In the genomic region with DNA sequence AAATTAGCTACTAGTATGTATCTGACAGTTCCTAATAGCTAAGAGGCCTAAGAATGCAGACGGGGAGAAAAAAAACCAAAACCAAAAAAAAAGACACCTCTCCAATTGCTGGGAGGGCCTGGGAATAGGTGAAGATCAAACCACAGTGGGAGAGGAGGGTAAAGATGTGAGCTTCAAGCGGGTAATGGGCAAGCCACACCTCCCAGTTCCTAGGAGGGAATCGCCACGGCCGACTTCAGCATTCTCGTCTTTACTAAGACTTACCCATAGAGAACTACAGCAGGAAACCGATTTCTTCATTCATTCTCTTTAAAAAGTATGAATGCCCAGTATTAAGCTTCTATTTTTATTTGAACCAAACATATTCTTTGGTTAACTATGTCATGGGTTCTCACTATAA, we compare ENCODE assay signal across 22 cellular contexts.
"Had no signal": no experiment of that assay in that cellular context is flagged by ENCODE, and none has a peak within 500 bp of the region (broad histone marks: within the 10 kb centered on the region; RNA-seq: fewer than 3 reads in every experiment).

No MANE protein-coding gene starts in this region.

- H3K4me2 ChIP-seq: KMS-11 had no signal

- ATAC-seq: K562, Panc1, PC-3 had no signal

- H3K4me3 ChIP-seq: K562, SJCRH30 had no signal

- H3K9me3 ChIP-seq: SJCRH30 had no signal

- DNase-seq: Kasumi-1, MM.1S, NCI-H1092 treated with DMSO at 0.1 percent for 48 hours, NCI-H1436, NCI-H187, NCI-H2029, NCI-H2081 treated with DMSO at 0.1 percent for 48 hours, NCI-H2171, NCI-H226, NCI-H446, NCI-H510A, NCI-H524 treated with DMSO at 0.1 percent for 48 hours, NCI-H69, NCI-H774, PC-3, SHP77 treated with DMSO at 0.1 percent for 48 hours, SJCRH30 had no signal

- H3K9me3 Mint-ChIP-seq: IgD-negative memory B cell had no signal

- H3K4me1 ChIP-seq: SJCRH30 had no signal

- H3K4me3 Mint-ChIP-seq: IgD-negative memory B cell had no signal

- H3K27me3 Mint-ChIP-seq: IgD-negative memory B cell had no signal

- H3K27me3 ChIP-seq: SJCRH30 had no signal

- H3K9ac ChIP-seq: KMS-11 had no signal

- H3K27ac ChIP-seq: KMS-11, RWPE1, SJCRH30 had no signal
